8 cellular contexts compared by ENCODE assay signal in genomic region chr12:120229583-120230325, GRCh38.
DNase-seq lines count a peak whose midpoint lies in the region; ATAC-seq lines count a peak whose summit lies in the region.

No MANE protein-coding gene starts in this region.

- H3K27ac Mint-ChIP-seq in activated naive CD8-positive, alpha-beta T cell: peak overlapping the region; percentile 95

- peak overlapping the region; percentile 29 for H3K4me3 ChIP-seq in iPS-18c (ENCODE audit: insufficient read depth, low read depth, low read length)
- peak overlapping the region; percentile 37 to 47 for H3K4me3 ChIP-seq in stomach smooth muscle (ENCODE audit: low read length in 2 of 2)

- no peaks in the 10 kb centered on the region for H3K36me3 Mint-ChIP-seq in activated naive CD8-positive, alpha-beta T cell

- H3K36me3 ChIP-seq in stomach smooth muscle (ENCODE audit: control insufficient read depth in 2 of 2, insufficient read depth in 2 of 2, low read length in 2 of 2): peaks cover 7 to 10% of the 10 kb centered on the region in 2 donors

- H3K9me3 ChIP-seq in iPS-18c (ENCODE audit: control insufficient read depth, insufficient read depth, low read length) (no peaks in the 10 kb centered on the region), stomach smooth muscle (ENCODE audit: control insufficient read depth in 2 of 2, low read length in 2 of 2) (no peaks in the 10 kb centered on the region)

- H3K9me3 Mint-ChIP-seq in activated naive CD8-positive, alpha-beta T cell (ENCODE audit: low read depth): no peaks in the 10 kb centered on the region

- DNase-seq in DMS153 treated with DMSO at 0.1 percent for 48 hours (lab: John Stamatoyannopoulos, UW; ENCODE audit: unreplicated experiment) (peak; percentile 2), DMS153 (lab: John Stamatoyannopoulos, UW) (no peak), NCI-H526 (lab: John Stamatoyannopoulos, UW) (no peak)
- DNase-seq in activated CD4-positive, alpha-beta T cell treated with anti-CD3 and anti-CD28 coated beads for 1 hour: no peak

- no peaks in the 10 kb centered on the region for H3K27me3 ChIP-seq in stomach smooth muscle (ENCODE audit: control insufficient read depth in 1 of 2, insufficient read depth in 2 of 2, low read length in 2 of 2)

- H3K27me3 Mint-ChIP-seq in activated naive CD8-positive, alpha-beta T cell: no peaks in the 10 kb centered on the region

- peaks cover 84% of the 10 kb centered on the region for H3K4me1 ChIP-seq in stomach smooth muscle (ENCODE audit: control insufficient read depth, insufficient read depth, low read length)

- peak overlapping the region; percentile 46 to 64 for H3K9ac ChIP-seq in stomach smooth muscle (ENCODE audit: low read length in 2 of 2)

- H3K4me3 Mint-ChIP-seq in activated naive CD8-positive, alpha-beta T cell: no peak overlapping the region

- no peak for ATAC-seq in GM18519 (IDR thresholded peaks at IDR 0.05; ENCODE audit: low FRiP score, unreplicated experiment)

- H3K27ac ChIP-seq in stomach smooth muscle (ENCODE audit: low read length): peak overlapping the region; percentile 95

- peaks cover 82% of the 10 kb centered on the region for H3K4me1 Mint-ChIP-seq in activated naive CD8-positive, alpha-beta T cell (ENCODE audit: low read depth)
